ENCODE assay signal across 8 cellular contexts in the genomic region with DNA sequence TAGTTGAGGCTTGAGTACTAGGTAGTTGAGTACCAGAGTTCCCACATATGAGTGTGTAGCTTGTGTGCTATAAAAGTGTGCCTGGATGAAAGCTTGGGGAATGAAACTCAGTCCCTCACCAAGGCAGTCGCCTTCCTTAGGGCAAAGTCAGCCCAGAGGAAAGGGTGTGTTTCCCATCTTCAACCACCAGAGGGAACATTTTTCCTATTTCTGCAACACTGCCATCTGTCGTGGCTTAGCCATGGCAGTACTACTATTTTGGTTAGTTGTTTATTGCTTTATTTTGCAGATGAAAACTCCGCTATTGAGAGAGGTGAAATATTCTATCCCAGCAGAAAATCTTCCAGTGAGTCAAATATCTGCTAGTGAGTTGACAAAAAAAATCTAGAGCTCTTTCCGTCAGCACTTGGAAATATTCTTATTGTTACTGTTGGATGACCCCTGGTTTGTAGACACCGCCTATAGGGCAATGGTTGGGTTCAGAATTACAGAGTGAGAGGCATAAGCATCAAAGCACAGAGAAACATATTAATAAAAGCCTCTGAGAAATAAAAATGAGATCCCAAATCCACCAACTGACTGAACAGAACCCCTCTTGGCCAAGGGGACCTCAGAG.
A peak's percentile ranks its signal among the peaks of the same experiment; 100 is the strongest.
DNase-seq lines count a peak whose midpoint lies in the region; ATAC-seq and TF ChIP-seq lines count a peak whose summit lies in the region.

No MANE protein-coding gene starts in this region.

- 38% methylated on average over 5 of the region's 5 CpGs for WGBS in lung, 2 donors

- peak; percentile 62 for DNase-seq in activated effector memory CD4-positive, alpha-beta T cell treated with anti-CD3 and anti-CD28 coated beads, Interleukin-2, amount 50 U/mL, for 16 hours
- DNase-seq in activated effector memory CD4-positive, alpha-beta T cell treated with Interleukin-2 at 50 U/mL for 16 hours, result no peak
- peak; percentile 28 for DNase-seq in HuH-7 (ENCODE audit: low spot score)
- DNase-seq in RPMI8226, result peak; percentile 62
- DNase-seq in ecto neural progenitor cell (ENCODE audit: low spot score), result peak; percentile 50
- DNase-seq in lung (ENCODE audit: low spot score), result peak; percentile 37
- no peak for DNase-seq in type B pancreatic cell (ENCODE audit: extremely low spot score, unreplicated experiment)

- no peak overlapping the region for H3K4me3 Mint-ChIP-seq in type B pancreatic cell

- H3K36me3 Mint-ChIP-seq in type B pancreatic cell, result no peaks in the 10 kb centered on the region

- no peaks in the 10 kb centered on the region for H3K9me3 Mint-ChIP-seq in type B pancreatic cell

- no peaks in the 10 kb centered on the region for H3K9me3 ChIP-seq in lung (ENCODE audit: control insufficient read depth in 2 of 2, insufficient read depth in 1 of 2, low read length in 1 of 2)

- no peak overlapping the region for H3K4me3 ChIP-seq in lung

- peaks cover 13% of the 10 kb centered on the region for H3K27me3 Mint-ChIP-seq in type B pancreatic cell

- TF ChIP-seq CTCF in lung (IDR thresholded peaks at IDR 0.05; ENCODE audit: control extremely low read depth, extremely low read depth) (peak; percentile 51), type B pancreatic cell (conservative IDR thresholded peaks at IDR 0.05) (peak; percentile 86)

- H3K27ac ChIP-seq in lung (ENCODE audit: low read depth in 1 of 2, low read length in 1 of 2), result no peak overlapping the region

- H3K27ac Mint-ChIP-seq in type B pancreatic cell, result no peak overlapping the region

- no peaks in the 10 kb centered on the region for H3K36me3 ChIP-seq in lung (ENCODE audit: control insufficient read depth in 2 of 2, insufficient read depth in 2 of 2, low read length in 2 of 2)

- ATAC-seq in GM21515 (IDR thresholded peaks at IDR 0.05; ENCODE audit: unreplicated experiment) (peak; percentile 81), lung (ENCODE audit: insufficient read depth, low FRiP score) (peak; percentile 88)

- H3K27me3 ChIP-seq in lung (ENCODE audit: control insufficient read depth, insufficient read depth), result no peaks in the 10 kb centered on the region

- H3K4me1 Mint-ChIP-seq in type B pancreatic cell (ENCODE audit: unreplicated experiment), result no peaks in the 10 kb centered on the region

- peaks cover 0 to 23% of the 10 kb centered on the region in 2 donors for H3K4me1 ChIP-seq in lung (ENCODE audit: control insufficient read depth in 2 of 2, insufficient read depth in 2 of 2, low read length in 2 of 2)

Comparison
In these comparisons a context has a peak if more than half of its experiments do, and no peak if none do; other contexts are left out.
1. DNase-seq: peak in activated effector memory CD4-positive, alpha-beta T cell treated with anti-CD3 and anti-CD28 coated beads, Interleukin-2, amount 50 U/mL, for 16 hours (single experiment), HuH-7 (single experiment), RPMI8226 (single experiment), ecto neural progenitor cell (single experiment) and lung (single experiment); none in activated effector memory CD4-positive, alpha-beta T cell treated with Interleukin-2 at 50 U/mL for 16 hours (single experiment) and type B pancreatic cell (single experiment).